9 cellular contexts compared by ENCODE assay signal in the genomic region with DNA sequence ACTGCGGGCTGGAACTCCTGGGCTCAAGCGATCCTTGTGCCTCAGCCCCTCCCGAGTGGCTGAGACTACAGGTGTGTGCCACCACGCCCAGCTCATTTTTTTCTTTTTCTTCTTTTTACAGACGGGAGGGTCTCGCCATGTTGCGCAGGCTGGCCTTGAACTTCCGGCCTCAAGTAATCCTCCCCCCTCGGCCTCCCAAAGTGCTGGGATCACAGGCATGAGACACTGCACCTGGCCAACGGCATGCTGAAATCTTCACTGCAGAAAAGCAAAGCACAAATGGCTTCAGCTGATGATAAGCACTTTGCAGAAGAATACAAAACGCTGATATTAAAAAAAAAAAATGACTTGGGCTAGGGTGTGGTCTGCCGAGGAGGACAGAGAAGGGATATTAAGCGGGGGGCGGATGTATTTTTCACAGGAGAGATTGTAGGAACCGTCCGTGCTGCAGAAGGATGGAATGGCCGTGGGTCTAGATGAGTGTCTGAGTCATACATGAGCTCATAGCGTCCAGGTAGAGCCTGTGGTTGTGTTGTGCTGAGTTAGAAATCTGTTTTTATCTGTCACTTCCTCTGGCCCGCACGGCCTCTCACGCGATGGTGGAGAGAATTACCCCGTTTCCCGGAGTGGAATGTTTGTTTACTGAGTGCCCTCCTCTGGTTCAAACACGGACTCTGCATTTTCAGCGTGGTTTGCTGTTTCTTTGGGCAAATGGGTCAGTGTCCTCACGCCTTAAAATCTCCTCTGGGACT. TPM values are rescaled to one million over a fixed set of nuclear protein-coding genes. Genes with fewer than 3 reads are reported as not detected.
A peak's percentile ranks its signal among the peaks of the same experiment; 100 is the strongest.
DNase-seq lines count a peak whose midpoint lies in the region; ATAC-seq and TF ChIP-seq lines count a peak whose summit lies in the region.
"Had no signal": no experiment of that assay in that cellular context is flagged by ENCODE, and none has a peak within 500 bp of the region (broad histone marks: within the 10 kb centered on the region; RNA-seq: fewer than 3 reads in every experiment).

No MANE protein-coding gene starts in this region.

- H3K4me1 Mint-ChIP-seq in naive thymus-derived CD4-positive, alpha-beta T cell = peaks cover 17 to 44% (median 34%) of the 10 kb centered on the region in 7 donors

- no peak for TF ChIP-seq EP300 in suprapubic skin (IDR thresholded peaks at IDR 0.05)

- no peaks in the 10 kb centered on the region for H3K9me3 ChIP-seq in naive thymus-derived CD4-positive, alpha-beta T cell (ENCODE audit: control insufficient read depth in 2 of 3, low read length in 3 of 3)
- H3K9me3 ChIP-seq in lower lobe of right lung (no peaks in the 10 kb centered on the region), suprapubic skin (no peaks in the 10 kb centered on the region)
- H3K9me3 ChIP-seq: heart right ventricle had no signal

- no peaks in the 10 kb centered on the region for H3K36me3 Mint-ChIP-seq in naive thymus-derived CD4-positive, alpha-beta T cell

- CTCF ChIA-PET in naive thymus-derived CD4-positive, alpha-beta T cell (lab: Charles Lee) = no interaction called here

- WGBS in suprapubic skin = 56% methylated on average over 26 of the region's 27 CpGs

- H3K27ac ChIP-seq in naive thymus-derived CD4-positive, alpha-beta T cell (ENCODE audit: low read depth, low read length) = no peak overlapping the region
- H3K27ac ChIP-seq in lower lobe of right lung (no peak overlapping the region), suprapubic skin (no peak overlapping the region)
- H3K27ac ChIP-seq: heart right ventricle had no signal

- H3K36me3 ChIP-seq in GM06990 (ENCODE audit: control insufficient read depth, insufficient read depth, low read length) (no peaks in the 10 kb centered on the region), lower lobe of right lung (no peaks in the 10 kb centered on the region), suprapubic skin (no peaks in the 10 kb centered on the region)
- H3K36me3 ChIP-seq in naive thymus-derived CD4-positive, alpha-beta T cell (ENCODE audit: control insufficient read depth in 2 of 3, insufficient read depth in 3 of 3, low read length in 3 of 3) = no peaks in the 10 kb centered on the region
- H3K36me3 ChIP-seq: heart right ventricle had no signal

- intact Hi-C loops in naive thymus-derived CD4-positive, alpha-beta T cell (cut with micrococcal nuclease) = loop anchor here in 1 of 2 donors (1.0 kb wide), 1 partner anchor 8 kb away; a partner anchor contains a TSS
- intact Hi-C loops in lower lobe of right lung (cut with DNase I) (no loop called here), sciatic nerve (cut with DNase I) (no loop called here)

- no peak for TF ChIP-seq POLR2A in suprapubic skin (IDR thresholded peaks at IDR 0.05)

- H3K27me3 ChIP-seq in GM06990 (replicated peaks; ENCODE audit: control insufficient read depth, insufficient read depth, low read length) (no peaks in the 10 kb centered on the region), lower lobe of right lung (ENCODE audit: low read depth) (no peaks in the 10 kb centered on the region), suprapubic skin (no peaks in the 10 kb centered on the region)
- no peaks in the 10 kb centered on the region for H3K27me3 ChIP-seq in naive thymus-derived CD4-positive, alpha-beta T cell (ENCODE audit: control insufficient read depth in 2 of 2, insufficient read depth in 2 of 2, low read length in 2 of 2)

- H3K4me1 ChIP-seq in naive thymus-derived CD4-positive, alpha-beta T cell (ENCODE audit: control insufficient read depth in 2 of 2, insufficient read depth in 2 of 2, low read length in 2 of 2) = peaks cover 14 to 18% of the 10 kb centered on the region in 2 donors
- H3K4me1 ChIP-seq in lower lobe of right lung = no peaks in the 10 kb centered on the region
- no peaks in the 10 kb centered on the region for H3K4me1 ChIP-seq in suprapubic skin

- ATAC-seq in GM21723 (IDR thresholded peaks at IDR 0.05; ENCODE audit: unreplicated experiment) (peak; percentile 67), lower lobe of right lung (no peak), sciatic nerve (no peak)
- peak; percentile 64 for ATAC-seq in naive thymus-derived CD4-positive, alpha-beta T cell

- DNase-seq in GM06990 (ENCODE audit: extremely low read depth, insufficient read length) (no peak), NCI-H69 (lab: John Stamatoyannopoulos, UW) (peak; percentile 31), activated T-cell treated with anti-CD3 and anti-CD28 coated beads for 24 hours (ENCODE audit: low read depth) (peak; percentile 49), lower lobe of right lung (no peak), suprapubic skin (ENCODE audit: low spot score in 2 of 2) (no peak), sciatic nerve (ENCODE audit: low spot score) (no peak)
- no peak for DNase-seq in naive thymus-derived CD4-positive, alpha-beta T cell
- DNase-seq: heart right ventricle had no signal

- POLR2A ChIA-PET in naive thymus-derived CD4-positive, alpha-beta T cell (lab: Charles Lee) = no interaction called here

- no peaks in the 10 kb centered on the region for H3K27me3 Mint-ChIP-seq in naive thymus-derived CD4-positive, alpha-beta T cell

- peak overlapping the region in 5 of 9 donors; percentile 42 to 78 (median 51) for H3K27ac Mint-ChIP-seq in naive thymus-derived CD4-positive, alpha-beta T cell

- H3K4me3 ChIP-seq in GM06990 (replicated peaks; ENCODE audit: low read depth, low read length) = no peak overlapping the region; the same call in 1 of the 2 replicates
- H3K4me3 ChIP-seq in naive thymus-derived CD4-positive, alpha-beta T cell (ENCODE audit: low read length) = no peak overlapping the region
- no peak overlapping the region for H3K4me3 ChIP-seq in lower lobe of right lung
- H3K4me3 ChIP-seq in suprapubic skin = no peak overlapping the region
- H3K4me3 ChIP-seq: heart right ventricle had no signal

- TF ChIP-seq CTCF in GM06990 (IDR thresholded peaks at IDR 0.05; ENCODE audit: insufficient read depth, low read length, poor library complexity, severe bottlenecking) (peak; percentile 9), lower lobe of right lung (IDR thresholded peaks at IDR 0.05) (no peak), suprapubic skin (IDR thresholded peaks at IDR 0.05) (no peak)

- H3K4me3 Mint-ChIP-seq in naive thymus-derived CD4-positive, alpha-beta T cell = peak overlapping the region in 6 of 10 donors; percentile 10 to 69 (median 38)

- no peaks in the 10 kb centered on the region for H3K9me3 Mint-ChIP-seq in naive thymus-derived CD4-positive, alpha-beta T cell

RNA-seq across cellular contexts. Expression of a gene that starts 8.5 kb away (rescaled TPM):
- 100 to 1,000 TPM in 4 of 5 experiments, 10 to 100 TPM in 1; 75.7 to 165 (median 125) TPM for total RNA-seq in naive thymus-derived CD4-positive, alpha-beta T cell
- 10 to 100 TPM; 19.2 to 66.9 TPM for polyA plus RNA-seq in naive thymus-derived CD4-positive, alpha-beta T cell
- total RNA-seq in lower lobe of right lung (39.8 TPM), suprapubic skin (10 to 100 TPM; 31.4 to 86.7 (median 37.9) TPM), sciatic nerve (48.5 TPM)

RNA-seq across cellular contexts. Expression of a gene that starts 32.0 kb away (rescaled TPM):
- total RNA-seq in naive thymus-derived CD4-positive, alpha-beta T cell = under 1 TPM in 1 of 5 experiments, not detected in 4; 0.32 TPM
- not detected for polyA plus RNA-seq in naive thymus-derived CD4-positive, alpha-beta T cell
- total RNA-seq in lower lobe of right lung (not detected), suprapubic skin (under 1 TPM in 1 of 4 donors, not detected in 3; 0.68 TPM), sciatic nerve (0.89 TPM)
- total RNA-seq: heart right ventricle had no signal

RNA-seq across cellular contexts. Expression of a gene that starts 45.9 kb away (rescaled TPM):
- total RNA-seq in naive thymus-derived CD4-positive, alpha-beta T cell = 100 to 1,000 TPM; 109 to 158 (median 122) TPM
- 100 to 1,000 TPM; 221 to 277 TPM for polyA plus RNA-seq in naive thymus-derived CD4-positive, alpha-beta T cell
- total RNA-seq in lower lobe of right lung = 3.0 TPM
- total RNA-seq in suprapubic skin = under 1 TPM in 1 of 4 donors, not detected in 3; 0.25 TPM
- 2.5 TPM for total RNA-seq in sciatic nerve

Comparison
In these comparisons a context has a peak if more than half of its experiments do, and no peak if none do; other contexts are left out.
1. DNase-seq: peak in NCI-H69 (single experiment) and activated T-cell treated with anti-CD3 and anti-CD28 coated beads for 24 hours (single experiment); none in GM06990 (single experiment), naive thymus-derived CD4-positive, alpha-beta T cell (0 of 9), lower lobe of right lung (single experiment), suprapubic skin (0 of 2) and sciatic nerve (single experiment).
2. ATAC-seq: peak in GM21723 (single experiment) and naive thymus-derived CD4-positive, alpha-beta T cell (single experiment); none in lower lobe of right lung (0 of 2) and sciatic nerve (single experiment).
3. RNA of a gene that starts 45.9 kb away (total RNA-seq): 109 to 158 TPM in naive thymus-derived CD4-positive, alpha-beta T cell; 3.0 TPM in lower lobe of right lung (single experiment), 2.5 TPM in sciatic nerve (single experiment) and 0.25 TPM in suprapubic skin; every median in the first group is over 10 times any median in the second.